ENCODE assay signal across 27 cellular contexts in the genomic region with DNA sequence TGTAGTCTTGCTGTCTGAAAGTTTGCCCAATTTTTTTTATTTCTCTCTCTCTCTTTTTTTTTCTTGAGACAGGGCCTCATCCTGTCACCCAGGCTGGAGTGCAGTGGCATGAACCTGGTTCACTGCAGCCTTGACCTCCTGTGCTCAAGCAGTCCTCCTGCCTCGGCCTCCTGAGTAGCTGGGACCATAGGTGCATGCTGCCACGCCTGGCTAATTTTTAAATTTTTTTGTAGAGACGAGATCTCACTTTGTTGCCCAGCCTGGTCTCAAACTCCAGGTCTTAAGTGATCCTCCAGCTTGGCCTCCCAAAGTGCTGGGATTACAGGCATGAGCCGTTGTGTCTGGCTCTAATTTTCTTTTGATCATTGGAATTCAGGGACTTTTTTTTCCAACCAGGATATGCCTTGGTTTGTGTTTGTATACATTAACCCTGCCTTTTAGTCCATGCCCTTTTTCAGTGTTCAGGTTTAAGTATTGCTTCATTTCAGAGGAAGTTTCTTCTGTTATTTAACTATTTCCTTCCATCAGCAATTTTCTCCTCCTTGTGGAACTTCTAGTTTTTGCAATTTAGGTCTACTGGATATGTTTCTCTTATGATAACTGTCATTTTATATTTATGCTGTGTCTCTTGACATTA.
DNase-seq lines count a peak whose midpoint lies in the region; ATAC-seq and TF ChIP-seq lines count a peak whose summit lies in the region.
"Had no signal": no experiment of that assay in that cellular context is flagged by ENCODE, and none has a peak within 500 bp of the region (broad histone marks: within the 10 kb centered on the region; RNA-seq: fewer than 3 reads in every experiment).

No MANE protein-coding gene starts in this region.

- H3K36me3 ChIP-seq in vagina = no peaks in the 10 kb centered on the region
- H3K36me3 ChIP-seq: adrenal gland, lower lobe of right lung had no signal

- TF ChIP-seq CTCF in HFF-Myc (IDR thresholded peaks at IDR 0.05; ENCODE audit: low read depth, low read length, missing control alignments) (no peak), chondrocyte (IDR thresholded peaks at IDR 0.05) (no peak), osteocyte (IDR thresholded peaks at IDR 0.05) (peak; percentile 9), vagina (IDR thresholded peaks at IDR 0.05) (no peak)

- intact Hi-C loops in vagina (cut with DNase I) = no loop called here

- H3K27me3 Mint-ChIP-seq in chondrocyte (ENCODE audit: low read depth) = no peaks in the 10 kb centered on the region
- H3K27me3 Mint-ChIP-seq in osteocyte (ENCODE audit: unreplicated experiment) = no peaks in the 10 kb centered on the region
- H3K27me3 Mint-ChIP-seq: brain; CD4-positive, alpha-beta T cell; type B pancreatic cell had no signal

- H3K4me3 ChIP-seq in HFF-Myc (replicated peaks; ENCODE audit: low read depth, low read length) = no peak overlapping the region
- no peak overlapping the region for H3K4me3 ChIP-seq in vagina
- H3K4me3 ChIP-seq: adrenal gland, GM12878, GM23338, heart right ventricle, K562, lower lobe of right lung, PC-9 had no signal

- H3K27ac ChIP-seq in vagina = no peak overlapping the region
- H3K27ac ChIP-seq: adrenal gland, heart right ventricle, lower lobe of right lung, PC-9, VCaP had no signal

- H3K4me1 Mint-ChIP-seq in chondrocyte (ENCODE audit: low read depth) (peaks cover 35% of the 10 kb centered on the region), osteocyte (ENCODE audit: unreplicated experiment) (peaks cover 64% of the 10 kb centered on the region)
- H3K4me1 Mint-ChIP-seq: activated CD4-positive, alpha-beta T cell treated with anti-CD3 and anti-CD28 coated beads, Interleukin-2, amount 10 ng/mL, durations not matched to agents 24 days and 14 days had no signal

- ATAC-seq in HG03378 (IDR thresholded peaks at IDR 0.05; ENCODE audit: unreplicated experiment) = no peak
- no peak for ATAC-seq in HG03280 (IDR thresholded peaks at IDR 0.05; ENCODE audit: unreplicated experiment)
- ATAC-seq: activated T-cell treated with anti-CD3 and anti-CD28 coated beads, Interleukin-2, amount 50 U/mL, for 4 hours; GM12878; GM23338; heart right ventricle; K562; lower lobe of right lung; right cardiac atrium; Right ventricle myocardium inferior had no signal

- peak; percentile 25 for DNase-seq in ELF-1 (ENCODE audit: low read depth, low spot score)
- peak; percentile 20 for DNase-seq in HFF-Myc (ENCODE audit: extremely low read depth, low read depth)
- DNase-seq in chondrocyte (ENCODE audit: low spot score) = no peak
- DNase-seq in osteocyte (ENCODE audit: extremely low spot score, unreplicated experiment) = no peak
- DNase-seq in vagina (ENCODE audit: extremely low spot score in 2 of 2) = no peak
- DNase-seq: activated CD4-positive, alpha-beta T cell treated with anti-CD3 and anti-CD28 coated beads, Interleukin-2, amount 10 ng/mL, durations not matched to agents 24 days and 14 days; activated T-cell treated with anti-CD3 and anti-CD28 coated beads, Interleukin-2, amount 50 U/mL, for 4 hours; adrenal gland; CD4-positive, alpha-beta T cell; heart right ventricle; lower lobe of right lung; NCI-H1436 treated with DMSO at 0.1 percent for 48 hours; NCI-H446; PC-9; right cardiac atrium; stimulated activated CD4-positive, alpha-beta T cell treated with anti-CD3 and anti-CD28 coated beads, Interleukin-12 subunit alpha, Interleukin-12 subunit beta, amount 100 ng/mL, for 4 hours; stimulated activated CD4-positive, alpha-beta T cell treated with anti-CD3 and anti-CD28 coated beads, Interleukin-4, amount 100 ng/mL, for 1 hour; substantia nigra had no signal

- H3K9me3 Mint-ChIP-seq in chondrocyte (ENCODE audit: low read depth) (no peaks in the 10 kb centered on the region), osteocyte (ENCODE audit: unreplicated experiment) (no peaks in the 10 kb centered on the region)
- H3K9me3 Mint-ChIP-seq: activated CD4-positive, alpha-beta T cell treated with anti-CD3 and anti-CD28 coated beads, Interleukin-2, amount 10 ng/mL, durations not matched to agents 24 days and 14 days; activated T-cell treated with anti-CD3 and anti-CD28 coated beads, Interleukin-2, amount 50 U/mL, for 4 hours; brain; CD4-positive, alpha-beta T cell; GM23338; type B pancreatic cell had no signal

- no peak for TF ChIP-seq POLR2A in vagina (IDR thresholded peaks at IDR 0.05)

- no peaks in the 10 kb centered on the region for H3K4me1 ChIP-seq in vagina
- H3K4me1 ChIP-seq: lower lobe of right lung had no signal

- peak overlapping the region; percentile 73 for H3K27ac Mint-ChIP-seq in chondrocyte (ENCODE audit: unreplicated experiment)
- H3K27ac Mint-ChIP-seq in osteocyte (ENCODE audit: unreplicated experiment) = peak overlapping the region; percentile 77
- H3K27ac Mint-ChIP-seq: activated CD4-positive, alpha-beta T cell treated with anti-CD3 and anti-CD28 coated beads, Interleukin-2, amount 10 ng/mL, durations not matched to agents 24 days and 14 days; CD4-positive, alpha-beta T cell; type B pancreatic cell had no signal

- no peaks in the 10 kb centered on the region for H3K9me3 ChIP-seq in vagina
- H3K9me3 ChIP-seq: adrenal gland, heart right ventricle, lower lobe of right lung had no signal

- H3K36me3 Mint-ChIP-seq in chondrocyte (ENCODE audit: low read depth) = no peaks in the 10 kb centered on the region
- H3K36me3 Mint-ChIP-seq in osteocyte (ENCODE audit: unreplicated experiment) = peaks cover 26% of the 10 kb centered on the region

- H3K4me3 Mint-ChIP-seq in chondrocyte (ENCODE audit: unreplicated experiment) (no peak overlapping the region), osteocyte (ENCODE audit: unreplicated experiment) (no peak overlapping the region)
- H3K4me3 Mint-ChIP-seq: activated CD4-positive, alpha-beta T cell treated with anti-CD3 and anti-CD28 coated beads, Interleukin-2, amount 10 ng/mL, durations not matched to agents 24 days and 14 days; activated T-cell treated with anti-CD3 and anti-CD28 coated beads, Interleukin-2, amount 50 U/mL, for 4 hours; brain; CD4-positive, alpha-beta T cell; GM23338; type B pancreatic cell had no signal

- no peaks in the 10 kb centered on the region for H3K27me3 ChIP-seq in vagina
- H3K27me3 ChIP-seq: adrenal gland, heart right ventricle had no signal

Comparison
In these comparisons a context has a peak if more than half of its experiments do, and no peak if none do; other contexts are left out.
1. DNase-seq: peak in ELF-1 (single experiment) and HFF-Myc (single experiment); none in chondrocyte (single experiment), osteocyte (single experiment) and vagina (0 of 2).